Comparison of ENCODE assay signal across 20 cellular contexts in genomic region chr7:110677405-110677804, GRCh38.
DNase-seq lines count a peak whose midpoint lies in the region; ATAC-seq and FAIRE-seq lines count a peak whose summit lies in the region.
"Had no signal": no experiment of that assay in that cellular context is flagged by ENCODE, and none has a peak within 500 bp of the region (broad histone marks: within the 10 kb centered on the region; RNA-seq: fewer than 3 reads in every experiment).

No MANE protein-coding gene starts in this region.

- no peak overlapping the region for H3K27ac ChIP-seq in small intestine (ENCODE audit: low read depth in 1 of 2, low read length in 1 of 2)
- H3K27ac ChIP-seq: Peyer's patch, SK-N-MC had no signal

- H3K9me3 ChIP-seq in T-helper 17 cell (ENCODE audit: control insufficient read depth, low read length, poor library complexity, severe bottlenecking) (no peaks in the 10 kb centered on the region), small intestine (ENCODE audit: control insufficient read depth, low read depth) (no peaks in the 10 kb centered on the region)

- no peak overlapping the region for H3K4me3 Mint-ChIP-seq in activated naive CD4-positive, alpha-beta T cell treated with anti-CD3 and anti-CD28 coated beads, Interleukin-2, amount 50 U/mL, for 24 hours
- H3K4me3 Mint-ChIP-seq in activated naive CD4-positive, alpha-beta T cell treated with anti-CD3 and anti-CD28 coated beads, Interleukin-2, amount 10 ng/mL, durations not matched to agents 7 days and 5 days: no peak overlapping the region
- H3K4me3 Mint-ChIP-seq in T-helper 17 cell (peak overlapping the region; percentile 2), T-cell (no peak overlapping the region)
- H3K4me3 Mint-ChIP-seq: CD4-positive, alpha-beta memory T cell had no signal

- peaks cover 16% of the 10 kb centered on the region for H3K36me3 Mint-ChIP-seq in activated naive CD4-positive, alpha-beta T cell treated with anti-CD3 and anti-CD28 coated beads, Interleukin-2, amount 50 U/mL, for 24 hours
- peaks cover 6% of the 10 kb centered on the region for H3K36me3 Mint-ChIP-seq in activated naive CD4-positive, alpha-beta T cell treated with anti-CD3 and anti-CD28 coated beads, Interleukin-2, amount 10 ng/mL, durations not matched to agents 7 days and 5 days
- H3K36me3 Mint-ChIP-seq in T-helper 17 cell (ENCODE audit: low read depth) (no peaks in the 10 kb centered on the region), T-cell (peaks cover 15% of the 10 kb centered on the region)

- no peaks in the 10 kb centered on the region for H3K4me1 ChIP-seq in small intestine (ENCODE audit: control insufficient read depth in 2 of 2, insufficient read depth in 1 of 2, low read depth in 1 of 2, low read length in 1 of 2)
- H3K4me1 ChIP-seq: Peyer's patch had no signal

- H3K9me3 Mint-ChIP-seq in activated naive CD4-positive, alpha-beta T cell treated with anti-CD3 and anti-CD28 coated beads, Interleukin-2, amount 50 U/mL, for 24 hours: peaks cover 13% of the 10 kb centered on the region
- H3K9me3 Mint-ChIP-seq in activated naive CD4-positive, alpha-beta T cell treated with anti-CD3 and anti-CD28 coated beads, Interleukin-2, amount 10 ng/mL, durations not matched to agents 7 days and 5 days: peaks cover 18% of the 10 kb centered on the region
- peaks cover 11 to 22% (median 12%) of the 10 kb centered on the region in 3 donors for H3K9me3 Mint-ChIP-seq in T-cell

- no peaks in the 10 kb centered on the region for H3K27me3 ChIP-seq in small intestine (ENCODE audit: control insufficient read depth in 2 of 2, insufficient read depth in 2 of 2, low read length in 2 of 2)
- H3K27me3 ChIP-seq: Peyer's patch had no signal

- 16 to 48% (median 35%) methylated on average over 5 of the region's 5 CpGs for WGBS in small intestine, 3 donors

- H3K27me3 Mint-ChIP-seq in activated naive CD4-positive, alpha-beta T cell treated with anti-CD3 and anti-CD28 coated beads, Interleukin-2, amount 50 U/mL, for 24 hours: no peaks in the 10 kb centered on the region
- no peaks in the 10 kb centered on the region for H3K27me3 Mint-ChIP-seq in activated naive CD4-positive, alpha-beta T cell treated with anti-CD3 and anti-CD28 coated beads, Interleukin-2, amount 10 ng/mL, durations not matched to agents 7 days and 5 days
- no peaks in the 10 kb centered on the region for H3K27me3 Mint-ChIP-seq in T-helper 17 cell
- no peaks in the 10 kb centered on the region for H3K27me3 Mint-ChIP-seq in T-cell
- H3K27me3 Mint-ChIP-seq: CD4-positive, alpha-beta memory T cell had no signal

- FAIRE-seq in small intestine (lab: Jason Lieb, UNC): no peak
- FAIRE-seq: GM12891, H1 had no signal

- ATAC-seq in T-helper 17 cell (no peak), left colon (peak; percentile 37), T-cell (replicated peaks in 1 of 4) (no peak)

- H3K4me1 Mint-ChIP-seq in activated naive CD4-positive, alpha-beta T cell treated with anti-CD3 and anti-CD28 coated beads, Interleukin-2, amount 50 U/mL, for 24 hours: no peaks in the 10 kb centered on the region
- H3K4me1 Mint-ChIP-seq in activated naive CD4-positive, alpha-beta T cell treated with anti-CD3 and anti-CD28 coated beads, Interleukin-2, amount 10 ng/mL, durations not matched to agents 7 days and 5 days: peaks cover 2% of the 10 kb centered on the region
- no peaks in the 10 kb centered on the region for H3K4me1 Mint-ChIP-seq in T-helper 17 cell
- H3K4me1 Mint-ChIP-seq in T-cell: no peaks in the 10 kb centered on the region
- H3K4me1 Mint-ChIP-seq: CD4-positive, alpha-beta memory T cell had no signal

- H3K27ac Mint-ChIP-seq in activated naive CD4-positive, alpha-beta T cell treated with anti-CD3 and anti-CD28 coated beads, Interleukin-2, amount 50 U/mL, for 24 hours: peak overlapping the region; percentile 61
- no peak overlapping the region for H3K27ac Mint-ChIP-seq in activated naive CD4-positive, alpha-beta T cell treated with anti-CD3 and anti-CD28 coated beads, Interleukin-2, amount 10 ng/mL, durations not matched to agents 7 days and 5 days
- H3K27ac Mint-ChIP-seq in T-helper 17 cell (no peak overlapping the region), T-cell (no peak overlapping the region)
- H3K27ac Mint-ChIP-seq: CD4-positive, alpha-beta memory T cell had no signal

- no peak overlapping the region for H3K4me3 ChIP-seq in small intestine (ENCODE audit: low read depth in 1 of 2, low read length in 2 of 2)
- H3K4me3 ChIP-seq: Peyer's patch, SK-N-MC had no signal

- POLR2A ChIA-PET in T-cell (lab: Charles Lee): interaction anchor here in 1 of 2 donors (0.6 kb wide), 1 partner anchor 24 kb away, joined by 4 read pairs; no protein-coding TSS in a partner anchor

- intact Hi-C loops in left colon (cut with DNase I, micrococcal nuclease): no loop called here

- no peaks in the 10 kb centered on the region for H3K36me3 ChIP-seq in small intestine (ENCODE audit: control insufficient read depth in 2 of 2, insufficient read depth in 2 of 2, low read length in 2 of 2)
- H3K36me3 ChIP-seq: Peyer's patch had no signal

- CTCF ChIA-PET in activated naive CD4-positive, alpha-beta T cell treated with anti-CD3 and anti-CD28 coated beads, Interleukin-2, amount 10 ng/mL, durations not matched to agents 7 days and 5 days (lab: Charles Lee): no interaction called here
- CTCF ChIA-PET in T-cell (lab: Charles Lee): interaction anchor here in 1 of 2 donors (0.6 kb wide), 1 partner anchor 162 kb away, joined by 3 read pairs; no protein-coding TSS in a partner anchor

- no peak for DNase-seq in activated naive CD4-positive, alpha-beta T cell treated with anti-CD3 and anti-CD28 coated beads, Interleukin-2, amount 10 ng/mL, durations not matched to agents 7 days and 5 days
- DNase-seq in T-helper 17 cell (no peak), left colon (no peak), small intestine (peak; percentile 18), T-cell (no peak), GM19238 (ENCODE audit: insufficient read length, low spot score) (no peak), CD1c-positive myeloid dendritic cell (ENCODE audit: extremely low spot score) (no peak)
- DNase-seq: Calu3; CD4-positive, alpha-beta memory T cell; EL; KG1; NCI-H1417 treated with DMSO at 0.1 percent for 48 hours; NCI-H187 treated with DMSO at 0.1 percent for 48 hours; NCI-H2227 treated with DMSO at 0.1 percent for 48 hours; NCI-H524 treated with DMSO at 0.1 percent for 48 hours; Peyer's patch had no signal
